In genomic region chr22:38295339-38295738, GRCh38 we compare ENCODE assay signal across 35 cellular contexts. TPM values are rescaled to one million over a fixed set of nuclear protein-coding genes. Genes with fewer than 3 reads are reported as not detected.
DNase-seq lines count a peak whose midpoint lies in the region; ATAC-seq, FAIRE-seq and TF ChIP-seq lines count a peak whose summit lies in the region.
"Had no signal": no experiment of that assay in that cellular context is flagged by ENCODE, and none has a peak within 500 bp of the region (broad histone marks: within the 10 kb centered on the region; RNA-seq: fewer than 3 reads in every experiment).

No MANE protein-coding gene starts in this region.

- no peaks in the 10 kb centered on the region for H3K9me3 Mint-ChIP-seq in activated naive CD4-positive, alpha-beta T cell treated with anti-CD3 and anti-CD28 coated beads, Interleukin-2, amount 10 ng/mL, durations not matched to agents 7 days and 5 days
- no peaks in the 10 kb centered on the region for H3K9me3 Mint-ChIP-seq in astrocyte (ENCODE audit: unreplicated experiment)
- H3K9me3 Mint-ChIP-seq in type B pancreatic cell, result no peaks in the 10 kb centered on the region
- H3K9me3 Mint-ChIP-seq in activated CD8-positive, alpha-beta T cell treated with anti-CD3 and anti-CD28 coated beads for 36 hours, result no peaks in the 10 kb centered on the region
- H3K9me3 Mint-ChIP-seq: activated CD4-positive, alpha-beta memory T cell treated with anti-CD3 and anti-CD28 coated beads for 36 hours; activated naive CD4-positive, alpha-beta T cell treated with anti-CD3 and anti-CD28 coated beads for 36 hours; activated T-helper 1 cell treated with anti-CD3 and anti-CD28 coated beads, Interleukin-12 subunit alpha, Interleukin-12 subunit beta, Interleukin-2, Interleukin-4 antibody, amounts not matched to agents 30 ng/mL and 10 ng/mL and 1 ng/mL, durations not matched to agents 14 hours and 24 hours and 36 hours; neural progenitor cell had no signal

- POLR2A ChIA-PET in activated CD8-positive, alpha-beta T cell treated with anti-CD3 and anti-CD28 coated beads for 36 hours (lab: Charles Lee), result interaction anchor here (1.0 kb wide), 3 partner anchors 11 to 22 kb away, joined by 3 read pairs; partner anchors contain the start of gene TMEM184B

- H4K20me1 ChIP-seq in astrocyte (ENCODE audit: insufficient read depth, low read length), result peaks cover 91% of the 10 kb centered on the region

- H3K9ac ChIP-seq in astrocyte (ENCODE audit: low read length), result peak overlapping the region; percentile 10
- H3K9ac ChIP-seq: neural progenitor cell had no signal

- 70% methylated on average over 2 of the region's 6 CpGs; no CpG with 5 or more reads in 1 of the 2 donors for WGBS in gastroesophageal sphincter (ENCODE audit: low coverage in 1 of 2), 2 donors
- 92 to 93% methylated on average over 4 of the region's 6 CpGs for WGBS in esophagus squamous epithelium, 2 donors

- ATAC-seq in gastroesophageal sphincter, result no peak
- no peak for ATAC-seq in activated CD8-positive, alpha-beta T cell treated with anti-CD3 and anti-CD28 coated beads for 36 hours
- ATAC-seq: heart right ventricle, right cardiac atrium, Right ventricle myocardium inferior, SK-N-SH treated with all-trans-retinoic acid at 6 μM for 48 hours had no signal

- DNase-seq in activated naive CD4-positive, alpha-beta T cell treated with anti-CD3 and anti-CD28 coated beads, Interleukin-2, amount 10 ng/mL, durations not matched to agents 7 days and 5 days, result no peak
- no peak for DNase-seq in activated naive CD4-positive, alpha-beta T cell treated with Interleukin-2 at 50 U/mL for 16 hours
- DNase-seq in astrocyte (ENCODE audit: low read depth), result no peak
- no peak for DNase-seq in type B pancreatic cell (ENCODE audit: extremely low spot score, unreplicated experiment)
- DNase-seq in NCI-H1694 treated with DMSO at 0.1 percent for 48 hours (lab: John Stamatoyannopoulos, UW), result no peak
- DNase-seq in activated CD8-positive, alpha-beta T cell treated with anti-CD3 and anti-CD28 coated beads for 36 hours, result no peak
- no peak for DNase-seq in esophagus squamous epithelium (lab: John Stamatoyannopoulos, UW)
- DNase-seq: activated CD4-positive, alpha-beta memory T cell treated with anti-CD3 and anti-CD28 coated beads for 36 hours; activated CD4-positive, CD25-positive, alpha-beta regulatory T cell treated with anti-CD3 and anti-CD28 coated beads, Interleukin-2, amount 50 U/mL, for 72 hours; activated CD8-positive, alpha-beta memory T cell treated with anti-CD3 and anti-CD28 coated beads, Interleukin-2, amount 50 U/mL, for 4 hours; activated naive CD4-positive, alpha-beta T cell treated with anti-CD3 and anti-CD28 coated beads for 36 hours; amygdala; DMS79 treated with DMSO at 0.1 percent for 48 hours; foreskin fibroblast; GDM1; heart right ventricle; KG1; kidney; MG63; NCI-H1105; NCI-H1930; NCI-H2171 treated with DMSO at 0.1 percent for 48 hours; NCI-H524; right cardiac atrium; spleen; stimulated activated CD8-positive, alpha-beta memory T cell treated with anti-CD3 and anti-CD28 coated beads, Interleukin-4, amount 100 ng/mL, for 48 hours; transverse colon had no signal

- peaks cover 57% of the 10 kb centered on the region for H3K79me2 ChIP-seq in astrocyte (ENCODE audit: insufficient read depth, low read length)

- H3K36me3 ChIP-seq in astrocyte (ENCODE audit: insufficient read depth, low read length) (peaks cover 51% of the 10 kb centered on the region), gastroesophageal sphincter (peaks cover 0 to 96% of the 10 kb centered on the region in 2 donors), esophagus squamous epithelium (peaks cover 34 to 98% (median 59%) of the 10 kb centered on the region in 3 donors)
- H3K36me3 ChIP-seq: neural progenitor cell had no signal

- H3K27ac ChIP-seq in astrocyte (ENCODE audit: low read depth, low read length), result peak overlapping the region; percentile 4
- peak overlapping the region in 3 of 4 donors; percentile 2 to 70 (median 38) for H3K27ac ChIP-seq in gastroesophageal sphincter
- peak overlapping the region in 2 of 4 donors; percentile 10 to 17 for H3K27ac ChIP-seq in esophagus squamous epithelium
- H3K27ac ChIP-seq: 22Rv1 had no signal

- H3K36me3 Mint-ChIP-seq in activated naive CD4-positive, alpha-beta T cell treated with anti-CD3 and anti-CD28 coated beads, Interleukin-2, amount 10 ng/mL, durations not matched to agents 7 days and 5 days, result peaks cover 28% of the 10 kb centered on the region
- H3K36me3 Mint-ChIP-seq in astrocyte (ENCODE audit: low read depth, unreplicated experiment) (peaks cover 29% of the 10 kb centered on the region), type B pancreatic cell (peaks cover 18% of the 10 kb centered on the region)
- peaks cover 20% of the 10 kb centered on the region for H3K36me3 Mint-ChIP-seq in activated CD8-positive, alpha-beta T cell treated with anti-CD3 and anti-CD28 coated beads for 36 hours (ENCODE audit: low read depth)

- no peak overlapping the region for H3K4me3 Mint-ChIP-seq in activated naive CD4-positive, alpha-beta T cell treated with anti-CD3 and anti-CD28 coated beads, Interleukin-2, amount 10 ng/mL, durations not matched to agents 7 days and 5 days
- H3K4me3 Mint-ChIP-seq in astrocyte (ENCODE audit: unreplicated experiment), result no peak overlapping the region
- no peak overlapping the region for H3K4me3 Mint-ChIP-seq in type B pancreatic cell
- H3K4me3 Mint-ChIP-seq in activated CD8-positive, alpha-beta T cell treated with anti-CD3 and anti-CD28 coated beads for 36 hours, result no peak overlapping the region
- H3K4me3 Mint-ChIP-seq: activated CD4-positive, alpha-beta memory T cell treated with anti-CD3 and anti-CD28 coated beads for 36 hours; activated naive CD4-positive, alpha-beta T cell treated with anti-CD3 and anti-CD28 coated beads for 36 hours; activated T-helper 1 cell treated with anti-CD3 and anti-CD28 coated beads, Interleukin-12 subunit alpha, Interleukin-12 subunit beta, Interleukin-2, Interleukin-4 antibody, amounts not matched to agents 30 ng/mL and 10 ng/mL and 1 ng/mL, durations not matched to agents 14 hours and 24 hours and 36 hours; neural progenitor cell had no signal

- H3K4me3 ChIP-seq in astrocyte (ENCODE audit: insufficient read depth, low read depth, low read length) (no peak overlapping the region), gastroesophageal sphincter (no peak overlapping the region), esophagus squamous epithelium (no peak overlapping the region)
- H3K4me3 ChIP-seq: coronary artery, heart right ventricle, MG63, neural progenitor cell, spleen, transverse colon had no signal

- no peak overlapping the region for H3K4me2 ChIP-seq in astrocyte (ENCODE audit: low read length)
- H3K4me2 ChIP-seq: neural progenitor cell had no signal

- CTCF ChIA-PET in activated naive CD4-positive, alpha-beta T cell treated with anti-CD3 and anti-CD28 coated beads, Interleukin-2, amount 10 ng/mL, durations not matched to agents 7 days and 5 days (lab: Charles Lee), result no interaction called here
- CTCF ChIA-PET in activated CD8-positive, alpha-beta T cell treated with anti-CD3 and anti-CD28 coated beads for 36 hours (lab: Charles Lee), result interaction anchor here (0.7 kb wide), 1 partner anchor 9 kb away, joined by 3 read pairs; no protein-coding TSS in a partner anchor

- no peak overlapping the region for H2AFZ ChIP-seq in astrocyte (ENCODE audit: low read depth, low read length)
- H2AFZ ChIP-seq: neural progenitor cell had no signal

- FAIRE-seq in astrocyte (lab: Jason Lieb, UNC), result no peak
- FAIRE-seq: bronchial epithelial cell, kidney had no signal

- intact Hi-C loops in activated CD8-positive, alpha-beta T cell treated with anti-CD3 and anti-CD28 coated beads for 36 hours (cut with micrococcal nuclease), result loop anchor here (10.0 kb wide), 1 partner anchor 59 kb away; no protein-coding TSS in a partner anchor
- intact Hi-C loops in esophagus squamous epithelium (cut with DNase I), result no loop called here

- TF ChIP-seq CTCF in astrocyte (IDR thresholded peaks at IDR 0.05; ENCODE audit: insufficient read depth, low read depth, low read length) (no peak), gastroesophageal sphincter (IDR thresholded peaks at IDR 0.05) (no peak), type B pancreatic cell (conservative IDR thresholded peaks at IDR 0.05) (no peak), esophagus squamous epithelium (IDR thresholded peaks at IDR 0.05) (no peak)
- no peak for TF ChIP-seq CTCF in activated CD8-positive, alpha-beta T cell treated with anti-CD3 and anti-CD28 coated beads for 36 hours (IDR thresholded peaks at IDR 0.05)

- no peaks in the 10 kb centered on the region for H3K27me3 Mint-ChIP-seq in activated naive CD4-positive, alpha-beta T cell treated with anti-CD3 and anti-CD28 coated beads, Interleukin-2, amount 10 ng/mL, durations not matched to agents 7 days and 5 days
- H3K27me3 Mint-ChIP-seq in astrocyte (ENCODE audit: low read depth, unreplicated experiment) (no peaks in the 10 kb centered on the region), type B pancreatic cell (no peaks in the 10 kb centered on the region)
- no peaks in the 10 kb centered on the region for H3K27me3 Mint-ChIP-seq in activated CD8-positive, alpha-beta T cell treated with anti-CD3 and anti-CD28 coated beads for 36 hours
- H3K27me3 Mint-ChIP-seq: activated CD4-positive, alpha-beta memory T cell treated with anti-CD3 and anti-CD28 coated beads for 36 hours had no signal

- H3K9me3 ChIP-seq in astrocyte (ENCODE audit: insufficient read depth, low read depth, low read length) (no peaks in the 10 kb centered on the region), gastroesophageal sphincter (no peaks in the 10 kb centered on the region), esophagus squamous epithelium (no peaks in the 10 kb centered on the region)
- H3K9me3 ChIP-seq: heart right ventricle, MG63, spleen, transverse colon had no signal

- no peak for TF ChIP-seq POLR2A in gastroesophageal sphincter (IDR thresholded peaks at IDR 0.05)
- TF ChIP-seq POLR2A in esophagus squamous epithelium (IDR thresholded peaks at IDR 0.05), result no peak

- H3K27ac Mint-ChIP-seq in activated naive CD4-positive, alpha-beta T cell treated with anti-CD3 and anti-CD28 coated beads, Interleukin-2, amount 10 ng/mL, durations not matched to agents 7 days and 5 days, result peak overlapping the region; percentile 70
- H3K27ac Mint-ChIP-seq in astrocyte (ENCODE audit: unreplicated experiment), result no peak overlapping the region
- peak overlapping the region; percentile 50 for H3K27ac Mint-ChIP-seq in type B pancreatic cell
- no peak overlapping the region for H3K27ac Mint-ChIP-seq in activated CD8-positive, alpha-beta T cell treated with anti-CD3 and anti-CD28 coated beads for 36 hours
- H3K27ac Mint-ChIP-seq: activated CD4-positive, alpha-beta memory T cell treated with anti-CD3 and anti-CD28 coated beads for 36 hours; activated naive CD4-positive, alpha-beta T cell treated with anti-CD3 and anti-CD28 coated beads for 36 hours; neural progenitor cell had no signal

- TF ChIP-seq EP300 in gastroesophageal sphincter (IDR thresholded peaks at IDR 0.05), result no peak

- H3K27me3 ChIP-seq in astrocyte (ENCODE audit: insufficient read depth, low read length) (no peaks in the 10 kb centered on the region), gastroesophageal sphincter (no peaks in the 10 kb centered on the region), esophagus squamous epithelium (no peaks in the 10 kb centered on the region)
- H3K27me3 ChIP-seq: heart right ventricle, MG63, neural progenitor cell, spleen, transverse colon had no signal

- no peaks in the 10 kb centered on the region for H3K4me1 Mint-ChIP-seq in activated naive CD4-positive, alpha-beta T cell treated with anti-CD3 and anti-CD28 coated beads, Interleukin-2, amount 10 ng/mL, durations not matched to agents 7 days and 5 days
- H3K4me1 Mint-ChIP-seq in astrocyte (ENCODE audit: low read depth, unreplicated experiment) (peaks cover 3% of the 10 kb centered on the region), type B pancreatic cell (ENCODE audit: unreplicated experiment) (peaks cover 2% of the 10 kb centered on the region)
- H3K4me1 Mint-ChIP-seq in activated CD8-positive, alpha-beta T cell treated with anti-CD3 and anti-CD28 coated beads for 36 hours (ENCODE audit: low read depth), result no peaks in the 10 kb centered on the region

- H3K4me1 ChIP-seq in astrocyte (ENCODE audit: insufficient read depth, low read length) (peaks cover 21% of the 10 kb centered on the region), gastroesophageal sphincter (peaks cover 0 to 43% (median 0%) of the 10 kb centered on the region in 3 donors), esophagus squamous epithelium (peaks cover 0 to 58% (median 11%) of the 10 kb centered on the region in 3 donors)
- H3K4me1 ChIP-seq: neural progenitor cell had no signal

RNA-seq across cellular contexts. Expression of gene CSNK1E, which starts 21.9 kb away (rescaled TPM):
- total RNA-seq in astrocyte (157 and 171 TPM in 2 replicates), gastroesophageal sphincter (10 to 100 TPM; 70.3 to 90.3 (median 80.0) TPM), type B pancreatic cell (ENCODE audit: low replicate concordance) (199 and 219 TPM in 2 replicates), esophagus squamous epithelium (10 to 100 TPM; 40.8 to 94.4 (median 55.9) TPM)
- 100 to 1,000 TPM; 123 TPM for total RNA-seq in activated CD8-positive, alpha-beta T cell treated with anti-CD3 and anti-CD28 coated beads for 36 hours

RNA-seq across cellular contexts. Expression of gene TMEM184B, which starts 22.5 kb away (rescaled TPM):
- total RNA-seq in astrocyte, result 109 and 114 TPM in 2 replicates
- 100 to 1,000 TPM in 1 of 4 donors, 10 to 100 TPM in 3; 52.0 to 108 (median 64.9) TPM for total RNA-seq in gastroesophageal sphincter
- 66.7 and 83.3 TPM in 2 replicates for total RNA-seq in type B pancreatic cell (ENCODE audit: low replicate concordance)
- 10 to 100 TPM; 15.7 to 16.8 TPM for total RNA-seq in activated CD8-positive, alpha-beta T cell treated with anti-CD3 and anti-CD28 coated beads for 36 hours
- total RNA-seq in esophagus squamous epithelium, result 10 to 100 TPM; 22.5 to 55.1 (median 28.3) TPM

Comparison
In these comparisons a context has a peak if more than half of its experiments do, and no peak if none do; other contexts are left out.
1. H3K27ac Mint-ChIP-seq: peak in activated naive CD4-positive, alpha-beta T cell treated with anti-CD3 and anti-CD28 coated beads, Interleukin-2, amount 10 ng/mL, durations not matched to agents 7 days and 5 days (single experiment) and type B pancreatic cell (single experiment); none in astrocyte (single experiment) and activated CD8-positive, alpha-beta T cell treated with anti-CD3 and anti-CD28 coated beads for 36 hours (single experiment).